Comparison of ENCODE assay signal across 12 cellular contexts in genomic region chr6:160139420-160139851, GRCh38. TPM values are rescaled to one million over a fixed set of nuclear protein-coding genes. Genes with fewer than 3 reads are reported as not detected.
DNase-seq lines count a peak whose midpoint lies in the region; FAIRE-seq and TF ChIP-seq lines count a peak whose summit lies in the region.
"Had no signal": no experiment of that assay in that cellular context is flagged by ENCODE, and none has a peak within 500 bp of the region (broad histone marks: within the 10 kb centered on the region; RNA-seq: fewer than 3 reads in every experiment).

No MANE protein-coding gene starts in this region.

- DNase-seq in AG09319 (ENCODE audit: extremely low read depth, low read depth): peak; percentile 44
- peak; percentile 85 for DNase-seq in HTR-8/SVneo (ENCODE audit: insufficient read length, low spot score)
- DNase-seq in choroid plexus epithelial cell (ENCODE audit: low read depth): peak; percentile 92
- no peak for DNase-seq in mesothelial cell of epicardium (ENCODE audit: low spot score in 2 of 2, unreplicated experiment in 2 of 2)
- no peak for DNase-seq in D721Med (ENCODE audit: insufficient read length, low spot score)
- DNase-seq in NCI-H1417 (lab: John Stamatoyannopoulos, UW): no peak
- DNase-seq in GOT3 (lab: John Stamatoyannopoulos, UW): no peak
- DNase-seq in COR-L47 (lab: John Stamatoyannopoulos, UW): no peak
- DNase-seq: NCI-H345, posterior cingulate gyrus had no signal

- FAIRE-seq in HTR-8/SVneo (lab: Jason Lieb, UNC): no peak
- no peak for FAIRE-seq in D721Med (lab: Jason Lieb, UNC)

- TF ChIP-seq CTCF in AG09319 (IDR thresholded peaks at IDR 0.05; ENCODE audit: low read depth, low read length): no peak
- no peak for TF ChIP-seq CTCF in choroid plexus epithelial cell (conservative IDR thresholded peaks at IDR 0.05; ENCODE audit: low read depth, low read length)
- TF ChIP-seq CTCF in mesothelial cell of epicardium (IDR thresholded peaks at IDR 0.05; ENCODE audit: unreplicated experiment): no peak
- no peak for TF ChIP-seq CTCF in D721Med (IDR thresholded peaks at IDR 0.05; ENCODE audit: insufficient read depth, missing control alignments)

- no peaks in the 10 kb centered on the region for H3K27me3 Mint-ChIP-seq in mesothelial cell of epicardium (ENCODE audit: low read depth)
- H3K27me3 Mint-ChIP-seq: activated naive CD4-positive, alpha-beta T cell treated with anti-CD3 and anti-CD28 coated beads, Interleukin-2, amount 50 U/mL, for 24 hours; stimulated activated memory B cell treated with anti-CD40 and anti-IgM and Interleukin-4, amounts not matched to agents 10 μg/mL and 1 μg/mL and 100 μg/mL, for 72 hours had no signal

- no peak overlapping the region for H3K4me3 Mint-ChIP-seq in mesothelial cell of epicardium
- H3K4me3 Mint-ChIP-seq: activated naive CD4-positive, alpha-beta T cell treated with anti-CD3 and anti-CD28 coated beads, Interleukin-2, amount 50 U/mL, for 24 hours; stimulated activated memory B cell treated with anti-CD40 and anti-IgM and Interleukin-4, amounts not matched to agents 10 μg/mL and 1 μg/mL and 100 μg/mL, for 72 hours had no signal

- H3K4me3 ChIP-seq in choroid plexus epithelial cell (ENCODE audit: low read depth, low read length): no peak overlapping the region

- H3K4me1 Mint-ChIP-seq in mesothelial cell of epicardium: peaks cover 31% of the 10 kb centered on the region
- H3K4me1 Mint-ChIP-seq: stimulated activated memory B cell treated with anti-CD40 and anti-IgM and Interleukin-4, amounts not matched to agents 10 μg/mL and 1 μg/mL and 100 μg/mL, for 72 hours had no signal

- H3K9me3 Mint-ChIP-seq in mesothelial cell of epicardium: peaks cover 5% of the 10 kb centered on the region
- H3K9me3 Mint-ChIP-seq: activated naive CD4-positive, alpha-beta T cell treated with anti-CD3 and anti-CD28 coated beads, Interleukin-2, amount 50 U/mL, for 24 hours had no signal

- peak overlapping the region; percentile 75 for H3K27ac Mint-ChIP-seq in mesothelial cell of epicardium
- H3K27ac Mint-ChIP-seq: activated naive CD4-positive, alpha-beta T cell treated with anti-CD3 and anti-CD28 coated beads, Interleukin-2, amount 50 U/mL, for 24 hours; stimulated activated memory B cell treated with anti-CD40 and anti-IgM and Interleukin-4, amounts not matched to agents 10 μg/mL and 1 μg/mL and 100 μg/mL, for 72 hours had no signal

- peaks cover 8% of the 10 kb centered on the region for H3K36me3 Mint-ChIP-seq in mesothelial cell of epicardium

RNA-seq across cellular contexts. Expression of gene SLC22A1, which starts 17.8 kb away (rescaled TPM):
- 1.8 to 2.4 TPM (median 2.0 TPM) in 3 replicates for total RNA-seq in mesothelial cell of epicardium

Comparison
In these comparisons a context has a peak if more than half of its experiments do, and no peak if none do; other contexts are left out.
1. DNase-seq: peak in AG09319 (single experiment), HTR-8/SVneo (single experiment) and choroid plexus epithelial cell (single experiment); none in mesothelial cell of epicardium (0 of 2), D721Med (single experiment), NCI-H1417 (0 of 3), GOT3 (single experiment) and COR-L47 (single experiment).